ENCODE assay signal across 8 cellular contexts in the genomic region with DNA sequence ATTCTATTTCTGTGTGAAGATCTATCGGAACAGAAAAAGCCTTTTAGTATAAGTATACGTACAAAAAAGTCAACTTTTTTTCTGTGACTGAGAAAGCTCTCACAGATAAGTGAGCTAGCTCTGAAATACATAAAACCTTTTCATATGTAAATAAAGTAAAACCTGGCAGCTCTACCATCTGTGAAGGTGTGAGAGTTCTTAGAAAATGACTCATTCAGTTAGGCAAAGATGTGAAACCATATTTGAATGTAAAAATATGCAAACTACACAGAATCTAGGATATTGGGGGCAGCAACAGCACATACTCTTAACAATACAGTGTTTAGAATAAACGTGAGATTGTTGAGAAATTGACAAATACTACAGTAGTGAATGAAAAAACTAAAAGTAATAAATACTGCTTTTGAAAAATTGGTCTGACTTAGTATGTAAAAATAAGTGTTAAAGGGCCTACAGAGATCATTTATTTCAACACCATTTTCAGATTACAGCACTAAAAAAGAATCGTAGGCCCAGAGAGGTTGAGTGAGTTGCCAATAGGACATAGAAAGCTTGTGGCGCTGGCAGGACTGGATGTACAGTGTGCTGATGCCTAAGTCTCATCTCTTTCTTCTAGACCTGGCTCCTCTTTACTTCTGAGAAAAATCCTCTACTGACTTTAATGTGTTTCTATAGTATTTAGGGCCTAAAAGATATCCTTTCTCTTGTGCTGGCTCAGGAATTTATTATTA. TPM values are rescaled to one million over a fixed set of nuclear protein-coding genes. Genes with fewer than 3 reads are reported as not detected.
A peak's percentile ranks its signal among the peaks of the same experiment; 100 is the strongest.
DNase-seq lines count a peak whose midpoint lies in the region; ATAC-seq and TF ChIP-seq lines count a peak whose summit lies in the region.

No MANE protein-coding gene starts in this region.

- H3K9me3 ChIP-seq in SK-N-MC (ENCODE audit: low read depth, low read length) (no peaks in the 10 kb centered on the region), heart right ventricle (no peaks in the 10 kb centered on the region)

- peak; percentile 66 to 76 for ATAC-seq in activated T-cell treated with anti-CD3 and anti-CD28 coated beads, Interleukin-2, amount 50 U/mL, for 72 hours (replicated peaks in 1 of 2)
- ATAC-seq in HG02938 (IDR thresholded peaks at IDR 0.05; ENCODE audit: unreplicated experiment) (peak; percentile 96), heart right ventricle (no peak)
- ATAC-seq in stimulated activated naive CD8-positive, alpha-beta T cell treated with anti-CD3 and anti-CD28 coated beads, Interleukin-15, Interleukin-2, amounts not matched to agents 100 U/mL and 50 U/mL, for 24 hours = peak; percentile 62

- H3K27ac Mint-ChIP-seq in activated T-cell treated with anti-CD3 and anti-CD28 coated beads, Interleukin-2, amount 50 U/mL, for 72 hours = peak overlapping the region; percentile 96

- H3K4me3 ChIP-seq in SK-N-MC (peak overlapping the region; percentile 25; the same call in 1 of the 2 replicates), heart right ventricle (no peak overlapping the region)

- H3K36me3 ChIP-seq in SK-N-MC (ENCODE audit: insufficient read depth, low read length) (peaks cover under 1% of the 10 kb centered on the region; the same call in 1 of the 2 replicates), heart right ventricle (no peaks in the 10 kb centered on the region)

- H3K9ac ChIP-seq in SK-N-MC (ENCODE audit: insufficient read length) = peak overlapping the region; percentile 49

- no peaks in the 10 kb centered on the region for H3K9me3 Mint-ChIP-seq in activated T-cell treated with anti-CD3 and anti-CD28 coated beads, Interleukin-2, amount 50 U/mL, for 72 hours

- 74 to 80% methylated on average over 5 of the region's 5 CpGs for WGBS in heart right ventricle, 2 donors

- peaks cover 85% of the 10 kb centered on the region for H3K4me1 Mint-ChIP-seq in activated T-cell treated with anti-CD3 and anti-CD28 coated beads, Interleukin-2, amount 50 U/mL, for 72 hours (ENCODE audit: low read depth)

- H3K27me3 Mint-ChIP-seq in activated T-cell treated with anti-CD3 and anti-CD28 coated beads, Interleukin-2, amount 50 U/mL, for 72 hours (ENCODE audit: low read depth) = no peaks in the 10 kb centered on the region

- intact Hi-C loops in head of caudate nucleus (cut with DNase I) = no loop called here
- intact Hi-C loops in heart right ventricle (cut with DNase I) = no loop called here

- TF ChIP-seq CTCF in heart right ventricle (IDR thresholded peaks at IDR 0.05) = no peak

- no peaks in the 10 kb centered on the region for H3K27me3 ChIP-seq in heart right ventricle

- H3K36me3 Mint-ChIP-seq in activated T-cell treated with anti-CD3 and anti-CD28 coated beads, Interleukin-2, amount 50 U/mL, for 72 hours (ENCODE audit: insufficient read depth in 2 of 2) = no peaks in the 10 kb centered on the region

- H3K4me1 ChIP-seq in heart right ventricle = no peaks in the 10 kb centered on the region

- H3K4me3 Mint-ChIP-seq in activated T-cell treated with anti-CD3 and anti-CD28 coated beads, Interleukin-2, amount 50 U/mL, for 72 hours = peak overlapping the region; percentile 80 to 91

- H3K27ac ChIP-seq in SK-N-MC (peak overlapping the region; percentile 98), heart right ventricle (peak overlapping the region in 1 of 10 donors; percentile 59)

- DNase-seq in activated T-cell treated with anti-CD3 and anti-CD28 coated beads, Interleukin-2, amount 50 U/mL, for 72 hours = no peak
- DNase-seq in activated T-cell treated with anti-CD3 and anti-CD28 coated beads, Interleukin-2, amount 50 U/mL, for 1 hour = no peak
- no peak for DNase-seq in SK-N-MC (ENCODE audit: low read depth, low spot score)
- DNase-seq in stimulated activated naive CD8-positive, alpha-beta T cell treated with anti-CD3 and anti-CD28 coated beads, Interleukin-15, Interleukin-2, amounts not matched to agents 100 U/mL and 50 U/mL, for 24 hours = no peak
- no peak for DNase-seq in head of caudate nucleus
- DNase-seq in heart right ventricle = no peak
- DNase-seq in UCSD-AML1 (lab: John Stamatoyannopoulos, UW; ENCODE audit: unreplicated experiment) = no peak

RNA-seq across cellular contexts. Expression of gene ATP6V1G3, which starts 19.8 kb away (rescaled TPM):
- not detected for total RNA-seq in activated T-cell treated with anti-CD3 and anti-CD28 coated beads, Interleukin-2, amount 50 U/mL, for 72 hours
- not detected for total RNA-seq in heart right ventricle
- polyA plus RNA-seq in heart right ventricle = not detected

Comparison
In these comparisons a context has a peak if more than half of its experiments do, and no peak if none do; other contexts are left out.
1. ATAC-seq: peak in activated T-cell treated with anti-CD3 and anti-CD28 coated beads, Interleukin-2, amount 50 U/mL, for 72 hours (2 of 2), HG02938 (single experiment) and stimulated activated naive CD8-positive, alpha-beta T cell treated with anti-CD3 and anti-CD28 coated beads, Interleukin-15, Interleukin-2, amounts not matched to agents 100 U/mL and 50 U/mL, for 24 hours (single experiment); none in heart right ventricle (0 of 8).